In genomic region chr10:26290236-26290635, GRCh38 we compare ENCODE assay signal across 23 cellular contexts.
"Had no signal": no experiment of that assay in that cellular context is flagged by ENCODE, and none has a peak within 500 bp of the region (broad histone marks: within the 10 kb centered on the region; RNA-seq: fewer than 3 reads in every experiment).

No MANE protein-coding gene starts in this region.

- H3K27me3 ChIP-seq: suprapubic skin, testis, thyroid gland, tibial artery, tibial nerve, transverse colon, upper lobe of left lung, upper lobe of right lung, uterus, vagina had no signal

- H3K4me3 ChIP-seq: stomach, suprapubic skin, testis, thoracic aorta, thyroid gland, tibial artery, tibial nerve, transverse colon, upper lobe of left lung, upper lobe of right lung, uterus, vagina had no signal

- H3K36me3 ChIP-seq: stomach, suprapubic skin, thoracic aorta, thyroid gland, tibial artery, tibial nerve, transverse colon, upper lobe of left lung, upper lobe of right lung, uterus, vagina had no signal

- H3K4me1 ChIP-seq: stomach, suprapubic skin, testis, thyroid gland, tibial artery, tibial nerve, transverse colon, upper lobe of left lung, upper lobe of right lung, uterus, vagina had no signal

- DNase-seq: stimulated activated CD4-positive, alpha-beta T cell treated with anti-CD3 and anti-CD28 coated beads, Interleukin-2, amount 100 ng/mL, for 48 hours; stimulated activated CD4-positive, alpha-beta T cell treated with anti-CD3 and anti-CD28 coated beads, Interleukin-4, amount 100 ng/mL, for 1 hour; stimulated activated CD4-positive, alpha-beta T cell treated with anti-CD3 and anti-CD28 coated beads, Interleukin-4, amount 100 ng/mL, for 24 hours; stimulated activated CD4-positive, alpha-beta T cell treated with anti-CD3 and anti-CD28 coated beads, Interleukin-4, amount 100 ng/mL, for 4 hours; stimulated activated CD8-positive, alpha-beta memory T cell treated with anti-CD3 and anti-CD28 coated beads, Interleukin-4, amount 100 ng/mL, for 48 hours; stimulated activated naive B cell treated with anti-CD40 and anti-IgM and Interleukin-4, amounts not matched to agents 10 μg/mL and 1 μg/mL and 100 μg/mL, for 72 hours; stimulated activated naive CD4-positive, alpha-beta T cell; stimulated activated naive CD4-positive, alpha-beta T cell treated with Interleukin-2 at 50 U/mL for 16 hours; stimulated activated naive CD8-positive, alpha-beta T cell treated with anti-CD3 and anti-CD28 coated beads, Interleukin-15, amount 100 ng/mL, for 72 hours; stimulated activated naive CD8-positive, alpha-beta T cell treated with anti-CD3 and anti-CD28 coated beads, Interleukin-15, Interleukin-2, amounts not matched to agents 100 U/mL and 50 U/mL, for 24 hours; stomach; substantia nigra; testis; thyroid gland; tibial artery; transverse colon; upper lobe of left lung; upper lobe of right lung; uterus had no signal

- H3K27ac ChIP-seq: stomach, suprapubic skin, testis, thoracic aorta, thyroid gland, tibial artery, tibial nerve, transverse colon, upper lobe of left lung, upper lobe of right lung, uterus, vagina had no signal

- H3K9me3 ChIP-seq: stomach, suprapubic skin, testis, thoracic aorta, thyroid gland, tibial artery, tibial nerve, transverse colon, upper lobe of left lung, upper lobe of right lung, uterus, vagina had no signal
